27 cellular contexts compared by ENCODE assay signal in genomic region chr1:109869141-109869540, GRCh38.
"Had no signal": no experiment of that assay in that cellular context is flagged by ENCODE, and none has a peak within 500 bp of the region (broad histone marks: within the 10 kb centered on the region; RNA-seq: fewer than 3 reads in every experiment).

No MANE protein-coding gene starts in this region.

- ATAC-seq: activated naive CD4-positive, alpha-beta T cell treated with anti-CD3 and anti-CD28 coated beads, Interleukin-2, amount 50 U/mL, for 72 hours; esophagus mucosa; foreskin keratinocyte; gastrocnemius medialis; heart left ventricle; WTC11 had no signal

- H3K27ac ChIP-seq: ascending aorta, breast epithelium, cardiac muscle cell, colonic mucosa, foreskin keratinocyte, gastrocnemius medialis, heart left ventricle had no signal

- H3K4me3 ChIP-seq: ascending aorta, breast epithelium, cardiac muscle cell, colonic mucosa, gastrocnemius medialis, heart left ventricle had no signal

- H3K4me1 ChIP-seq: colonic mucosa, foreskin keratinocyte had no signal

- H3K36me3 ChIP-seq: ascending aorta, breast epithelium, cardiac muscle cell, colonic mucosa, gastrocnemius medialis, heart left ventricle had no signal

- DNase-seq: activated CD4-positive, alpha-beta memory T cell treated with anti-CD3 and anti-CD28 coated beads, Interleukin-2, amount 10 ng/mL, durations not matched to agents 7 days and 5 days; activated CD4-positive, alpha-beta T cell treated with anti-CD3 and anti-CD28 coated beads for 1 hour; activated CD4-positive, alpha-beta T cell treated with anti-CD3 and anti-CD28 coated beads for 4 hours; activated CD4-positive, alpha-beta T cell treated with anti-CD3 and anti-CD28 coated beads, Interleukin-2, amount 10 ng/mL, durations not matched to agents 7 days and 5 days; activated CD4-positive, alpha-beta T cell treated with anti-CD3 and anti-CD28 coated beads, Interleukin-2, amount 50 U/mL, for 4 hours; activated gamma-delta T cell; activated naive CD4-positive, alpha-beta T cell; activated naive CD4-positive, alpha-beta T cell treated with anti-CD3 and anti-CD28 coated beads, Interleukin-2, amount 10 ng/mL, durations not matched to agents 7 days and 5 days; activated naive CD8-positive, alpha-beta T cell treated with anti-CD3 and anti-CD28 coated beads, Interleukin-2, amount 10 ng/mL, durations not matched to agents 7 days and 5 days; activated T-cell treated with anti-CD3 and anti-CD28 coated beads, Interleukin-2, amount 50 U/mL, for 1 hour; activated T-cell treated with anti-CD3 and anti-CD28 coated beads, Interleukin-2, amount 50 U/mL, for 48 hours; central memory CD4-positive, alpha-beta T cell; cerebellar nuclear complex; colonic mucosa; effector memory CD4-positive, alpha-beta T cell; endodermal cell; foreskin keratinocyte; gastrocnemius medialis; glutamatergic neuron; heart left ventricle; T-helper 2 cell had no signal

- H3K9me3 ChIP-seq: ascending aorta, breast epithelium, colonic mucosa, gastrocnemius medialis, heart left ventricle had no signal

- H3K27me3 ChIP-seq: ascending aorta, breast epithelium, cardiac muscle cell, colonic mucosa, gastrocnemius medialis, heart left ventricle had no signal
